ENCODE assay signal across 1 cellular context in genomic region chr10:37908165-37908564, GRCh38. TPM values are rescaled to one million over a fixed set of nuclear protein-coding genes. Genes with fewer than 3 reads are reported as not detected.
"Had no signal": no experiment of that assay in that cellular context is flagged by ENCODE, and none has a peak within 500 bp of the region (broad histone marks: within the 10 kb centered on the region; RNA-seq: fewer than 3 reads in every experiment).

No MANE protein-coding gene starts in this region.

RNA-seq across cellular contexts. Expression of gene ZNF248, which starts 50.8 kb away (rescaled TPM):
- total RNA-seq: hepatocyte had no signal
- polyA plus RNA-seq: hepatocyte had no signal
